Comparison of ENCODE assay signal across 27 cellular contexts in genomic region chr16:74257061-74257460, GRCh38. TPM values are rescaled to one million over a fixed set of nuclear protein-coding genes. Genes with fewer than 3 reads are reported as not detected.
DNase-seq lines count a peak whose midpoint lies in the region; ATAC-seq and TF ChIP-seq lines count a peak whose summit lies in the region.
"Had no signal": no experiment of that assay in that cellular context is flagged by ENCODE, and none has a peak within 500 bp of the region (broad histone marks: within the 10 kb centered on the region; RNA-seq: fewer than 3 reads in every experiment).

No MANE protein-coding gene starts in this region.

- peak overlapping the region in 1 of 6 donors; percentile 66 for H3K27ac Mint-ChIP-seq in naive B cell
- no peak overlapping the region for H3K27ac Mint-ChIP-seq in CD8-positive, alpha-beta T cell
- H3K27ac Mint-ChIP-seq: activated CD4-positive, alpha-beta T cell treated with anti-CD3 and anti-CD28 coated beads for 36 hours; activated naive CD4-positive, alpha-beta T cell treated with anti-CD3 and anti-CD28 coated beads, Interleukin-2, amount 10 ng/mL, durations not matched to agents 7 days and 5 days; CD4-positive, alpha-beta memory T cell; effector memory CD8-positive, alpha-beta T cell had no signal

- no peak overlapping the region for H3K4me3 ChIP-seq in CD8-positive, alpha-beta T cell (ENCODE audit: low read depth, low read length)
- H3K4me3 ChIP-seq: colonic mucosa, esophagus muscularis mucosa, GM23248, PC-9, testis, vagina had no signal

- peaks cover 0 to 3% (median 0%) of the 10 kb centered on the region in 7 donors for H3K9me3 Mint-ChIP-seq in naive B cell
- no peaks in the 10 kb centered on the region for H3K9me3 Mint-ChIP-seq in CD8-positive, alpha-beta T cell
- H3K9me3 Mint-ChIP-seq: activated naive CD4-positive, alpha-beta T cell treated with anti-CD3 and anti-CD28 coated beads, Interleukin-2, amount 10 ng/mL, durations not matched to agents 7 days and 5 days; CD4-positive, alpha-beta memory T cell; effector memory CD8-positive, alpha-beta T cell had no signal

- CTCF ChIA-PET in CD8-positive, alpha-beta T cell (lab: Charles Lee), result no interaction called here

- DNase-seq in GM20000 (ENCODE audit: low spot score), result peak; percentile 6
- DNase-seq in NAMALWA (ENCODE audit: low spot score), result peak; percentile 22
- peak; percentile 6 for DNase-seq in naive B cell
- DNase-seq in LoVo (ENCODE audit: low spot score), result no peak
- DNase-seq in NCI-H1105 treated with DMSO at 0.1 percent for 48 hours (lab: John Stamatoyannopoulos, UW), result no peak
- no peak for DNase-seq in CD8-positive, alpha-beta T cell
- DNase-seq: activated CD4-positive, alpha-beta T cell treated with anti-CD3 and anti-CD28 coated beads for 36 hours; activated naive CD4-positive, alpha-beta T cell treated with anti-CD3 and anti-CD28 coated beads, Interleukin-2, amount 10 ng/mL, durations not matched to agents 7 days and 5 days; amygdala; CD4-positive, alpha-beta memory T cell; colonic mucosa; DMS53; effector memory CD8-positive, alpha-beta T cell; GDM1; GM23248; NCI-H1694; NCI-H2227 treated with DMSO at 0.1 percent for 48 hours; NCI-H748 treated with DMSO at 0.1 percent for 48 hours; nucleus accumbens; PC-9; SHP77 treated with DMSO at 0.1 percent for 48 hours; stimulated activated CD4-positive, alpha-beta T cell treated with anti-CD3 and anti-CD28 coated beads, Interleukin-1b, Interleukin-23, amount 100 ng/mL, for 48 hours; stimulated activated naive CD4-positive, alpha-beta T cell; testis had no signal

- POLR2A ChIA-PET in CD8-positive, alpha-beta T cell (lab: Charles Lee), result no interaction called here

- H3K4me1 Mint-ChIP-seq in naive B cell, result peaks cover 9 to 11% (median 11%) of the 10 kb centered on the region in 3 donors
- H3K4me1 Mint-ChIP-seq in CD8-positive, alpha-beta T cell (ENCODE audit: low read depth), result no peaks in the 10 kb centered on the region
- H3K4me1 Mint-ChIP-seq: activated CD4-positive, alpha-beta T cell treated with anti-CD3 and anti-CD28 coated beads for 36 hours; activated naive CD4-positive, alpha-beta T cell treated with anti-CD3 and anti-CD28 coated beads, Interleukin-2, amount 10 ng/mL, durations not matched to agents 7 days and 5 days; CD4-positive, alpha-beta memory T cell had no signal

- ATAC-seq in GM18517 (IDR thresholded peaks at IDR 0.05; ENCODE audit: unreplicated experiment) (peak; percentile 56), naive B cell (ENCODE audit: low read depth in 2 of 2) (peak; percentile 58 to 63)
- ATAC-seq in CD8-positive, alpha-beta T cell, result no peak
- ATAC-seq: activated CD4-positive, alpha-beta T cell treated with anti-CD3 and anti-CD28 coated beads for 36 hours; effector memory CD8-positive, alpha-beta T cell had no signal

- no peaks in the 10 kb centered on the region for H3K36me3 Mint-ChIP-seq in naive B cell
- no peaks in the 10 kb centered on the region for H3K36me3 Mint-ChIP-seq in CD8-positive, alpha-beta T cell
- H3K36me3 Mint-ChIP-seq: activated naive CD4-positive, alpha-beta T cell treated with anti-CD3 and anti-CD28 coated beads, Interleukin-2, amount 10 ng/mL, durations not matched to agents 7 days and 5 days; CD4-positive, alpha-beta memory T cell had no signal

- H3K27me3 Mint-ChIP-seq in naive B cell, result peaks cover 0 to 38% (median 6%) of the 10 kb centered on the region in 3 donors
- H3K27me3 Mint-ChIP-seq in CD8-positive, alpha-beta T cell (ENCODE audit: low read depth), result peaks cover 8% of the 10 kb centered on the region
- H3K27me3 Mint-ChIP-seq: activated CD4-positive, alpha-beta T cell treated with anti-CD3 and anti-CD28 coated beads for 36 hours had no signal

- H3K4me1 ChIP-seq in CD8-positive, alpha-beta T cell (ENCODE audit: insufficient read depth, low read length), result no peaks in the 10 kb centered on the region
- H3K4me1 ChIP-seq: colonic mucosa, esophagus muscularis mucosa, testis, vagina had no signal

- no peaks in the 10 kb centered on the region for H3K36me3 ChIP-seq in CD8-positive, alpha-beta T cell (ENCODE audit: insufficient read depth, low read length)
- H3K36me3 ChIP-seq: colonic mucosa, esophagus muscularis mucosa, vagina had no signal

- no peaks in the 10 kb centered on the region for H3K27me3 ChIP-seq in CD8-positive, alpha-beta T cell (ENCODE audit: insufficient read depth, low read length)
- H3K27me3 ChIP-seq: colonic mucosa, esophagus muscularis mucosa, testis, vagina had no signal

- H3K9me3 ChIP-seq in CD8-positive, alpha-beta T cell (ENCODE audit: low read length), result no peaks in the 10 kb centered on the region
- H3K9me3 ChIP-seq: colonic mucosa, esophagus muscularis mucosa, testis, vagina had no signal

- H3K4me3 Mint-ChIP-seq in naive B cell, result peak overlapping the region in 3 of 8 donors; percentile 43 to 81 (median 52)
- H3K4me3 Mint-ChIP-seq in CD8-positive, alpha-beta T cell, result no peak overlapping the region
- H3K4me3 Mint-ChIP-seq: activated CD4-positive, alpha-beta T cell treated with anti-CD3 and anti-CD28 coated beads for 36 hours; activated naive CD4-positive, alpha-beta T cell treated with anti-CD3 and anti-CD28 coated beads, Interleukin-2, amount 10 ng/mL, durations not matched to agents 7 days and 5 days; CD4-positive, alpha-beta memory T cell; effector memory CD8-positive, alpha-beta T cell had no signal

- intact Hi-C loops in CD8-positive, alpha-beta T cell (cut with DNase I, micrococcal nuclease), result no loop called here

- H3K27ac ChIP-seq in CD8-positive, alpha-beta T cell (ENCODE audit: low read depth, low read length), result no peak overlapping the region
- H3K27ac ChIP-seq: colonic mucosa, esophagus muscularis mucosa, GM23248, PC-9, testis, vagina had no signal

- no peak for TF ChIP-seq CTCF in GM20000 (IDR thresholded peaks at IDR 0.05; ENCODE audit: extremely low read depth, missing control alignments)
- no peak for TF ChIP-seq CTCF in CD8-positive, alpha-beta T cell (IDR thresholded peaks at IDR 0.05)

RNA-seq across cellular contexts. Expression of gene PSMD7, which starts 39.6 kb away (rescaled TPM):
- polyA plus RNA-seq in naive B cell (ENCODE audit: low read depth in 6 of 6), result 100 to 1,000 TPM in 1 of 6 donors, 10 to 100 TPM in 5; 79.8 to 110 (median 84.7) TPM
- total RNA-seq in CD8-positive, alpha-beta T cell, result 100 to 1,000 TPM; 136 to 137 TPM

Comparison
In these comparisons a context has a peak if more than half of its experiments do, and no peak if none do; other contexts are left out.
1. DNase-seq: peak in GM20000 (single experiment), NAMALWA (single experiment) and naive B cell (single experiment); none in LoVo (single experiment), NCI-H1105 treated with DMSO at 0.1 percent for 48 hours (single experiment) and CD8-positive, alpha-beta T cell (0 of 7).